10 cellular contexts compared by ENCODE assay signal in the genomic region with DNA sequence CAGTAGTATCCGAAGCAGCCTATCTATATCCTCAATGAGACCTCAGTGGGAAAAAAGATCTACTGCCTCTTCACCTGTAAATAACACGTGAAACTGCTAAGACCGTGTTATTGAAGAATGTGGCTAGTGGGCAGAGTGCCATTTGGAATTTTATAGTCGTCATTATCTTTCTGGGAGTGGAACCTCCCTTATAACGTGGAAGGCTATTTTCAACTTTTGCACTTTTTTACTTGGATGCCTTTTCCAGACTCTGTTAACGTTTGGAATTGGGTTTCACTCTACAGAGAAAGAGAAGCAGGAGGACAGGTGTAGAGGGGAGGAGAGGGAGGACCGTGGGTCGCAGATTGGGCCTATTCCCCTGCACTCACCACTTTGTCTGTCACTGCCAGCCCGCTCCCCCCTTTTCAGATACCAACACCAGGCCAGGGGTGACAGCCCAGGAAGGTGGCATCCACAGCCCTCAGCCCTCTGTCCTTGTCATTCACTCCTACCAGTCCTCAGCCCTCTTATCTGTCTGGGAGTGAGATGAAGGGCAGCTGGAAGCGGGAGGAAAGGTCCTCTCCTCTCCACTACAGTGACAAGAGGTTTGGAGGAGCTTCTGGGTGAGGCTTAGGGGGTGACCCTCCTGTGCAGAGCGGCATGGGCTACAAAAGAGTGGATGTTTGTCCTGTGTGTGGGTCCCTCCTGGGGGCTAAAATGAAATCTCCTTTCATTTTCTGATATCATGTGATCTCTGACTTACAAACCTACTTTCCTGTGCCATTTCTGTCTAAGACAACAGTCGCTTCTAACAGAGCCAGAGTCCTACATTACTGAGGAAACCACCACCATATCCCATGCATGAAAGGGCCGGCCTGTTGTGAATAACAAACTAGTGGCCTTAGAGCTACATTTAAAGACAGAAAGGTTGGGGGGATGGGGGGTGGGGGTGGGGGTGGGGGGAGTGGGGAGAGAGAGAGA. TPM values are rescaled to one million over a fixed set of nuclear protein-coding genes. Genes with fewer than 3 reads are reported as not detected.
DNase-seq lines count a peak whose midpoint lies in the region; ATAC-seq and TF ChIP-seq lines count a peak whose summit lies in the region.
"Had no signal": no experiment of that assay in that cellular context is flagged by ENCODE, and none has a peak within 500 bp of the region (broad histone marks: within the 10 kb centered on the region; RNA-seq: fewer than 3 reads in every experiment).

No MANE protein-coding gene starts in this region.

- 51 to 53% methylated on average over 13 of the region's 13 CpGs for WGBS in heart right ventricle, 2 donors

- H3K36me3 ChIP-seq in heart right ventricle: no peaks in the 10 kb centered on the region
- no peaks in the 10 kb centered on the region for H3K36me3 ChIP-seq in Peyer's patch

- intact Hi-C loops in heart right ventricle (cut with DNase I): loop anchor here in 2 of 10 donors (2.0 to 5.0 kb wide), 2 partner anchors 45 to 115 kb away; a partner anchor contains a TSS
- intact Hi-C loops in cardiac septum (cut with DNase I): no loop called here

- TF ChIP-seq POLR2A in Peyer's patch (IDR thresholded peaks at IDR 0.05): no peak

- ATAC-seq in heart right ventricle (peak in 7 of 8 donors; percentile 25 to 71 (median 47)), left lobe of liver (peak; percentile 7)

- H3K4me3 ChIP-seq in heart right ventricle: no peak overlapping the region
- peak overlapping the region in 3 of 4 donors; percentile 3 to 21 (median 5) for H3K4me3 ChIP-seq in Peyer's patch

- no peaks in the 10 kb centered on the region for H3K27me3 ChIP-seq in heart right ventricle
- no peaks in the 10 kb centered on the region for H3K27me3 ChIP-seq in Peyer's patch

- H3K9me3 ChIP-seq in heart right ventricle (no peaks in the 10 kb centered on the region), Peyer's patch (no peaks in the 10 kb centered on the region)

- TF ChIP-seq CTCF in heart right ventricle (IDR thresholded peaks at IDR 0.05) (no peak), Peyer's patch (IDR thresholded peaks at IDR 0.05) (no peak)

- H3K27ac ChIP-seq in heart right ventricle (no peak overlapping the region), Peyer's patch (peak overlapping the region; percentile 7 to 76 (median 58))

- no peak for DNase-seq in heart right ventricle
- DNase-seq in cardiac septum (ENCODE audit: low spot score): no peak
- no peak for DNase-seq in Peyer's patch
- DNase-seq in left lobe of liver (ENCODE audit: low spot score): no peak
- no peak for DNase-seq in SHP77 treated with DMSO at 0.1 percent for 48 hours (lab: John Stamatoyannopoulos, UW)
- no peak for DNase-seq in AG20443 (ENCODE audit: low spot score)
- DNase-seq in SKM-1 treated with dmso at 0.1 percent for 144 hours (lab: John Stamatoyannopoulos, UW; ENCODE audit: unreplicated experiment): no peak
- no peak for DNase-seq in NCI-H2196 treated with DMSO at 0.1 percent for 48 hours (lab: John Stamatoyannopoulos, UW; ENCODE audit: unreplicated experiment)
- DNase-seq: NCI-H187, posterior cingulate gyrus had no signal

- H3K4me1 ChIP-seq in heart right ventricle: peaks cover 0 to 42% (median 17%) of the 10 kb centered on the region in 9 donors
- H3K4me1 ChIP-seq in Peyer's patch: peaks cover 0 to 23% (median 12%) of the 10 kb centered on the region in 4 donors

RNA-seq across cellular contexts. Expression of a gene that starts 23.9 kb away (rescaled TPM):
- total RNA-seq in heart right ventricle: 10 to 100 TPM; 12.5 to 28.4 (median 23.1) TPM
- polyA plus RNA-seq in heart right ventricle: 10 to 100 TPM in 1 of 2 donors, 1 to 10 TPM in 1; 4.3 to 10.0 TPM
- total RNA-seq in cardiac septum: 21.6 TPM
- total RNA-seq in Peyer's patch: 10 to 100 TPM in 3 of 4 donors, 1 to 10 TPM in 1; 5.4 to 18.2 (median 14.7) TPM
- total RNA-seq in left lobe of liver: 2.2 TPM

RNA-seq across cellular contexts. Expression of a gene that starts 43.1 kb away (rescaled TPM):
- total RNA-seq in heart right ventricle (10 to 100 TPM in 6 of 10 donors, 1 to 10 TPM in 4; 3.5 to 18.7 (median 11.3) TPM), cardiac septum (22.2 TPM), Peyer's patch (10 to 100 TPM in 1 of 4 donors, 1 to 10 TPM in 3; 2.7 to 12.4 (median 3.4) TPM), left lobe of liver (8.1 TPM)
- 10 to 100 TPM in 1 of 2 donors, 1 to 10 TPM in 1; 2.1 to 14.2 TPM for polyA plus RNA-seq in heart right ventricle

Comparison
In these comparisons a context has a peak if more than half of its experiments do, and no peak if none do; other contexts are left out.
1. H3K27ac ChIP-seq: peak in Peyer's patch (4 of 4); none in heart right ventricle (0 of 10).
2. H3K4me3 ChIP-seq: peak in Peyer's patch (3 of 4); none in heart right ventricle (0 of 10).